Comparison of ENCODE assay signal across 11 cellular contexts in genomic region chr15:47813985-47814384, GRCh38.
DNase-seq lines count a peak whose midpoint lies in the region; ATAC-seq, FAIRE-seq and TF ChIP-seq lines count a peak whose summit lies in the region.
"Had no signal": no experiment of that assay in that cellular context is flagged by ENCODE, and none has a peak within 500 bp of the region (broad histone marks: within the 10 kb centered on the region; RNA-seq: fewer than 3 reads in every experiment).

No MANE protein-coding gene starts in this region.

- no peak for FAIRE-seq in urothelium cell line (lab: Jason Lieb, UNC)

- peak; percentile 77 for ATAC-seq in GM19324 (IDR thresholded peaks at IDR 0.05; ENCODE audit: low FRiP score, unreplicated experiment)
- peak; percentile 81 for ATAC-seq in HG02943 (IDR thresholded peaks at IDR 0.05; ENCODE audit: low read depth, unreplicated experiment)
- ATAC-seq: effector memory CD8-positive, alpha-beta T cell had no signal

- in situ Hi-C loops in GM13976 (cut with MboI; ENCODE audit: low sequenced_read_pairs, unreplicated experiment) = no loop called here
- in situ Hi-C loops in KBM-7 (cut with MboI; ENCODE audit: low pct_unique_long_range_greater_than_20kb, low sequenced_read_pairs) = no loop called here

- no peak for TF ChIP-seq CTCF in GM13976 (IDR thresholded peaks at IDR 0.05; ENCODE audit: borderline replicate concordance, control extremely low read depth, extremely low read depth, insufficient read depth, missing control alignments)

- intact Hi-C loops in posterior cingulate gyrus (cut with DNase I) = no loop called here

- DNase-seq in GM13976 (ENCODE audit: low spot score) = peak; percentile 48
- peak; percentile 21 for DNase-seq in NCI-H446 treated with DMSO at 0.1 percent for 48 hours (lab: John Stamatoyannopoulos, UW)
- no peak for DNase-seq in HUDEP-2 (lab: John Stamatoyannopoulos, UW; ENCODE audit: unreplicated experiment in 76 of 76)
- no peak for DNase-seq in urothelium cell line (ENCODE audit: low spot score)
- no peak for DNase-seq in posterior cingulate gyrus
- no peak for DNase-seq in KBM-7
- DNase-seq: activated effector memory CD4-positive, alpha-beta T cell treated with anti-CD3 and anti-CD28 coated beads, Interleukin-2, amount 50 U/mL, for 16 hours; effector memory CD8-positive, alpha-beta T cell; immature natural killer cell had no signal

Comparison
In these comparisons a context has a peak if more than half of its experiments do, and no peak if none do; other contexts are left out.
1. DNase-seq: peak in GM13976 (single experiment) and NCI-H446 treated with DMSO at 0.1 percent for 48 hours (single experiment); none in HUDEP-2 (0 of 76), urothelium cell line (single experiment), posterior cingulate gyrus (0 of 10) and KBM-7 (single experiment).